ENCODE assay signal across 36 cellular contexts in genomic region chr6:144410059-144410458, GRCh38.
"Had no signal": no experiment of that assay in that cellular context is flagged by ENCODE, and none has a peak within 500 bp of the region (broad histone marks: within the 10 kb centered on the region; RNA-seq: fewer than 3 reads in every experiment).

No MANE protein-coding gene starts in this region.

- H3K27ac Mint-ChIP-seq: activated CD4-positive, alpha-beta memory T cell treated with anti-CD3 and anti-CD28 coated beads, Interleukin-2, amount 10 ng/mL, durations not matched to agents 7 days and 5 days; activated CD8-positive, alpha-beta memory T cell treated with anti-CD3 and anti-CD28 coated beads, Interleukin-2, amount 10 ng/mL, durations not matched to agents 7 days and 5 days; activated naive CD4-positive, alpha-beta T cell treated with anti-CD3 and anti-CD28 coated beads, Interleukin-2, amount 50 U/mL, for 24 hours; activated naive CD8-positive, alpha-beta T cell treated with anti-CD3 and anti-CD28 coated beads, Interleukin-2, amount 10 ng/mL, durations not matched to agents 7 days and 5 days; activated T-cell treated with anti-CD3 and anti-CD28 coated beads, Interleukin-2, amount 50 U/mL, for 72 hours; activated T-helper 2 cell treated with anti-CD3 and anti-CD28 coated beads, Interferon-gamma antibody, Interleukin-2, Interleukin-4, amounts not matched to agents 10 μg/mL and 5 μg/mL and 100 μg/mL, durations not matched to agents 14 hours and 24 hours and 36 hours had no signal

- H3K9me3 ChIP-seq: adrenal gland, body of pancreas, breast epithelium, Peyer's patch had no signal

- H3K4me1 ChIP-seq: breast epithelium, Peyer's patch had no signal

- DNase-seq: activated CD4-positive, alpha-beta memory T cell treated with anti-CD3 and anti-CD28 coated beads, Interleukin-2, amount 10 ng/mL, durations not matched to agents 7 days and 5 days; activated CD4-positive, alpha-beta T cell treated with anti-CD3 and anti-CD28 coated beads for 1 hour; activated CD4-positive, alpha-beta T cell treated with anti-CD3 and anti-CD28 coated beads for 48 hours; activated CD4-positive, CD25-positive, alpha-beta regulatory T cell; activated CD8-positive, alpha-beta memory T cell treated with anti-CD3 and anti-CD28 coated beads for 24 hours; activated CD8-positive, alpha-beta memory T cell treated with anti-CD3 and anti-CD28 coated beads, Interleukin-2, amount 10 ng/mL, durations not matched to agents 7 days and 5 days; activated CD8-positive, alpha-beta memory T cell treated with anti-CD3 and anti-CD28 coated beads, Interleukin-2, amount 50 U/mL, for 48 hours; activated gamma-delta T cell; activated naive CD4-positive, alpha-beta T cell treated with Interleukin-2 at 50 U/mL for 16 hours; activated naive CD8-positive, alpha-beta T cell treated with anti-CD3 and anti-CD28 coated beads, Interleukin-2, amount 10 ng/mL, durations not matched to agents 7 days and 5 days; activated T-cell treated with anti-CD3 and anti-CD28 coated beads, Interleukin-2, amount 50 U/mL, for 1 hour; activated T-cell treated with anti-CD3 and anti-CD28 coated beads, Interleukin-2, amount 50 U/mL, for 72 hours; adrenal gland; body of pancreas; Karpas-422; KBM-7; NCI-H1105; NCI-H1417 treated with DMSO at 0.1 percent for 48 hours; NCI-H187 treated with DMSO at 0.1 percent for 48 hours; NCI-H2081; NCI-H2171 treated with DMSO at 0.1 percent for 48 hours; NCI-H2227 treated with DMSO at 0.1 percent for 48 hours; NCI-H446; NCI-H510A treated with DMSO at 0.1 percent for 48 hours; NCI-H526 treated with DMSO at 0.1 percent for 48 hours; Peyer's patch; RPMI8226; SHP77 treated with DMSO at 0.1 percent for 48 hours; T-cell; T-helper 2 cell; T-helper 9 cell; WERI-Rb-1 had no signal

- H3K27me3 Mint-ChIP-seq: activated CD4-positive, alpha-beta memory T cell treated with anti-CD3 and anti-CD28 coated beads, Interleukin-2, amount 10 ng/mL, durations not matched to agents 7 days and 5 days; activated CD8-positive, alpha-beta memory T cell treated with anti-CD3 and anti-CD28 coated beads, Interleukin-2, amount 10 ng/mL, durations not matched to agents 7 days and 5 days; activated naive CD4-positive, alpha-beta T cell treated with anti-CD3 and anti-CD28 coated beads, Interleukin-2, amount 50 U/mL, for 24 hours; activated naive CD8-positive, alpha-beta T cell treated with anti-CD3 and anti-CD28 coated beads, Interleukin-2, amount 10 ng/mL, durations not matched to agents 7 days and 5 days; T-cell had no signal

- H3K4me3 ChIP-seq: adrenal gland, body of pancreas, breast epithelium, Peyer's patch had no signal

- H3K36me3 ChIP-seq: adrenal gland, breast epithelium, Peyer's patch, WERI-Rb-1 had no signal

- H3K27ac ChIP-seq: adrenal gland, body of pancreas, breast epithelium, Peyer's patch, WERI-Rb-1 had no signal

- H3K4me3 Mint-ChIP-seq: activated CD4-positive, alpha-beta memory T cell treated with anti-CD3 and anti-CD28 coated beads, Interleukin-2, amount 10 ng/mL, durations not matched to agents 7 days and 5 days; activated CD8-positive, alpha-beta memory T cell treated with anti-CD3 and anti-CD28 coated beads, Interleukin-2, amount 10 ng/mL, durations not matched to agents 7 days and 5 days; activated naive CD4-positive, alpha-beta T cell treated with anti-CD3 and anti-CD28 coated beads, Interleukin-2, amount 50 U/mL, for 24 hours; activated naive CD8-positive, alpha-beta T cell treated with anti-CD3 and anti-CD28 coated beads, Interleukin-2, amount 10 ng/mL, durations not matched to agents 7 days and 5 days; activated T-cell treated with anti-CD3 and anti-CD28 coated beads, Interleukin-2, amount 50 U/mL, for 72 hours had no signal

- H3K27me3 ChIP-seq: adrenal gland, body of pancreas, breast epithelium, Peyer's patch had no signal

- ATAC-seq: activated CD8-positive, alpha-beta memory T cell treated with anti-CD3 and anti-CD28 coated beads, Interleukin-2, amount 10 ng/mL, durations not matched to agents 7 days and 5 days; activated T-cell treated with anti-CD3 and anti-CD28 coated beads, Interleukin-2, amount 50 U/mL, for 72 hours; body of pancreas; SK-N-SH treated with all-trans-retinoic acid at 6 μM for 48 hours; T-cell had no signal

- H3K9me3 Mint-ChIP-seq: activated CD4-positive, alpha-beta memory T cell treated with anti-CD3 and anti-CD28 coated beads, Interleukin-2, amount 10 ng/mL, durations not matched to agents 7 days and 5 days; activated naive CD4-positive, alpha-beta T cell treated with anti-CD3 and anti-CD28 coated beads, Interleukin-2, amount 50 U/mL, for 24 hours; activated naive CD8-positive, alpha-beta T cell treated with anti-CD3 and anti-CD28 coated beads, Interleukin-2, amount 10 ng/mL, durations not matched to agents 7 days and 5 days; activated T-helper 2 cell treated with anti-CD3 and anti-CD28 coated beads, Interferon-gamma antibody, Interleukin-2, Interleukin-4, amounts not matched to agents 10 μg/mL and 5 μg/mL and 100 μg/mL, durations not matched to agents 14 hours and 24 hours and 36 hours; T-cell had no signal
